21 cellular contexts compared by ENCODE assay signal in the genomic region with DNA sequence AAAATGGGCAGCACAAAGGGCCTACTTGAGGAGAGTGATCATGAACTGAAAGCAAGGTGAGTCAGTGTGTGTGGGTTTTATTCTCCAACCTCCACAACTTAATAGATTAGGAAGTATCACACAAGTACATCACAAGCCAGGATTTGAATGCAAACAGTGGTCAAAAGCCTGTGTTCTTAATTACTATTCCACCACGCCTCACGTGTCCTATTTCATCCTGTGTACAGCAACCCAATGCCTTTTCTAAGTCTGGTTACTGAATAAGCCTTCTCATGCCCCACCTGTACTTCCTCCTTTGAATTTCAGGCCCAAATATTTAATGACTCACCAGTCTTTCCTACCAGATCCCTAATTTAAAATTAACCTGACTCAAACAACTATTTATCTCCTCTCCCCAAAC.
"Had no signal": no experiment of that assay in that cellular context is flagged by ENCODE, and none has a peak within 500 bp of the region (broad histone marks: within the 10 kb centered on the region; RNA-seq: fewer than 3 reads in every experiment).

No MANE protein-coding gene starts in this region.

- H3K9me3 ChIP-seq: right lobe of liver, tibial artery had no signal

- DNase-seq: activated CD4-positive, alpha-beta memory T cell treated with anti-CD3 and anti-CD28 coated beads, Interleukin-2, amount 10 ng/mL, durations not matched to agents 7 days and 5 days; activated CD4-positive, alpha-beta T cell treated with anti-CD3 and anti-CD28 coated beads, Interleukin-2, amount 10 ng/mL, durations not matched to agents 24 days and 14 days; activated effector memory CD4-positive, alpha-beta T cell treated with anti-CD3 and anti-CD28 coated beads, Interleukin-2, amount 50 U/mL, for 16 hours; activated naive CD4-positive, alpha-beta T cell treated with anti-CD3 and anti-CD28 coated beads, Interleukin-2, amount 10 ng/mL, durations not matched to agents 7 days and 5 days; amygdala; effector CD4-positive, alpha-beta T cell; foreskin melanocyte; glutamatergic neuron; hippocampal formation; left cardiac atrium; right lobe of liver; stimulated activated CD4-positive, alpha-beta T cell treated with anti-CD3 and anti-CD28 coated beads, Interleukin-1b, Interleukin-23, amount 100 ng/mL, for 48 hours; substantia nigra; tibial artery had no signal

- ATAC-seq: activated CD4-positive, CD25-positive, alpha-beta regulatory T cell treated with anti-CD3 and anti-CD28 coated beads, Interleukin-2, amount 50 U/mL, for 24 hours; left cardiac atrium; natural killer cell treated with Interleukin-12 subunit alpha and Interleukin-12 subunit beta and Interleukin-15 and Interleukin-18, amount 100 ng/mL, for 72 hours; right lobe of liver had no signal

- H3K4me1 ChIP-seq: right lobe of liver had no signal

- H3K4me3 ChIP-seq: right lobe of liver, skin epidermis, tibial artery had no signal

- H3K27me3 Mint-ChIP-seq: activated CD4-positive, alpha-beta memory T cell treated with anti-CD3 and anti-CD28 coated beads, Interleukin-2, amount 10 ng/mL, durations not matched to agents 7 days and 5 days; activated CD4-positive, alpha-beta T cell treated with anti-CD3 and anti-CD28 coated beads, Interleukin-2, amount 10 ng/mL, durations not matched to agents 24 days and 14 days; activated naive CD4-positive, alpha-beta T cell treated with anti-CD3 and anti-CD28 coated beads, Interleukin-2, amount 10 ng/mL, durations not matched to agents 7 days and 5 days; dendritic cell treated with granulocyte-macrophage colony-stimulating factor and Interleukin-4, amounts not matched to agents 40 ng/mL and 50 ng/mL, for 4 days; memory B cell; natural killer cell treated with Interleukin-12 subunit alpha and Interleukin-12 subunit beta and Interleukin-15 and Interleukin-18, amount 100 ng/mL, for 72 hours; stimulated activated naive CD8-positive, alpha-beta T cell treated with anti-CD3 and anti-CD28 coated beads, Interleukin-15, Interleukin-2, amounts not matched to agents 100 ng/mL and 50 ng/mL, for 24 hours had no signal

- H3K27ac ChIP-seq: right lobe of liver, skin epidermis, tibial artery, VCaP had no signal

- H3K27me3 ChIP-seq: right lobe of liver, tibial artery had no signal

- H3K9me3 Mint-ChIP-seq: activated CD4-positive, alpha-beta T cell treated with anti-CD3 and anti-CD28 coated beads, Interleukin-2, amount 10 ng/mL, durations not matched to agents 24 days and 14 days; dendritic cell treated with granulocyte-macrophage colony-stimulating factor and Interleukin-4, amounts not matched to agents 40 ng/mL and 50 ng/mL, for 4 days had no signal

- H3K36me3 Mint-ChIP-seq: activated naive CD4-positive, alpha-beta T cell treated with anti-CD3 and anti-CD28 coated beads, Interleukin-2, amount 10 ng/mL, durations not matched to agents 7 days and 5 days; memory B cell; natural killer cell treated with Interleukin-12 subunit alpha and Interleukin-12 subunit beta and Interleukin-15 and Interleukin-18, amount 100 ng/mL, for 72 hours had no signal

- H3K4me3 Mint-ChIP-seq: activated CD4-positive, alpha-beta memory T cell treated with anti-CD3 and anti-CD28 coated beads, Interleukin-2, amount 10 ng/mL, durations not matched to agents 7 days and 5 days; activated CD4-positive, alpha-beta T cell treated with anti-CD3 and anti-CD28 coated beads, Interleukin-2, amount 10 ng/mL, durations not matched to agents 24 days and 14 days; activated naive CD4-positive, alpha-beta T cell treated with anti-CD3 and anti-CD28 coated beads, Interleukin-2, amount 10 ng/mL, durations not matched to agents 7 days and 5 days; dendritic cell treated with granulocyte-macrophage colony-stimulating factor and Interleukin-4, amounts not matched to agents 40 ng/mL and 50 ng/mL, for 4 days; memory B cell; natural killer cell treated with Interleukin-12 subunit alpha and Interleukin-12 subunit beta and Interleukin-15 and Interleukin-18, amount 100 ng/mL, for 72 hours; stimulated activated naive CD8-positive, alpha-beta T cell treated with anti-CD3 and anti-CD28 coated beads, Interleukin-15, Interleukin-2, amounts not matched to agents 100 ng/mL and 50 ng/mL, for 24 hours had no signal

- H3K4me1 Mint-ChIP-seq: activated CD4-positive, alpha-beta memory T cell treated with anti-CD3 and anti-CD28 coated beads, Interleukin-2, amount 10 ng/mL, durations not matched to agents 7 days and 5 days; activated CD4-positive, alpha-beta T cell treated with anti-CD3 and anti-CD28 coated beads, Interleukin-2, amount 10 ng/mL, durations not matched to agents 24 days and 14 days; activated naive CD4-positive, alpha-beta T cell treated with anti-CD3 and anti-CD28 coated beads, Interleukin-2, amount 10 ng/mL, durations not matched to agents 7 days and 5 days; memory B cell had no signal

- H3K27ac Mint-ChIP-seq: activated CD4-positive, alpha-beta memory T cell treated with anti-CD3 and anti-CD28 coated beads, Interleukin-2, amount 10 ng/mL, durations not matched to agents 7 days and 5 days; activated CD4-positive, alpha-beta T cell treated with anti-CD3 and anti-CD28 coated beads, Interleukin-2, amount 10 ng/mL, durations not matched to agents 24 days and 14 days; activated naive CD4-positive, alpha-beta T cell treated with anti-CD3 and anti-CD28 coated beads, Interleukin-2, amount 10 ng/mL, durations not matched to agents 7 days and 5 days; dendritic cell treated with granulocyte-macrophage colony-stimulating factor and Interleukin-4, amounts not matched to agents 40 ng/mL and 50 ng/mL, for 4 days; memory B cell; natural killer cell treated with Interleukin-12 subunit alpha and Interleukin-12 subunit beta and Interleukin-15 and Interleukin-18, amount 100 ng/mL, for 72 hours; stimulated activated naive CD8-positive, alpha-beta T cell treated with anti-CD3 and anti-CD28 coated beads, Interleukin-15, Interleukin-2, amounts not matched to agents 100 ng/mL and 50 ng/mL, for 24 hours had no signal

- H3K36me3 ChIP-seq: right lobe of liver, tibial artery had no signal
